ENCODE assay signal across 1 cellular context in the genomic region with DNA sequence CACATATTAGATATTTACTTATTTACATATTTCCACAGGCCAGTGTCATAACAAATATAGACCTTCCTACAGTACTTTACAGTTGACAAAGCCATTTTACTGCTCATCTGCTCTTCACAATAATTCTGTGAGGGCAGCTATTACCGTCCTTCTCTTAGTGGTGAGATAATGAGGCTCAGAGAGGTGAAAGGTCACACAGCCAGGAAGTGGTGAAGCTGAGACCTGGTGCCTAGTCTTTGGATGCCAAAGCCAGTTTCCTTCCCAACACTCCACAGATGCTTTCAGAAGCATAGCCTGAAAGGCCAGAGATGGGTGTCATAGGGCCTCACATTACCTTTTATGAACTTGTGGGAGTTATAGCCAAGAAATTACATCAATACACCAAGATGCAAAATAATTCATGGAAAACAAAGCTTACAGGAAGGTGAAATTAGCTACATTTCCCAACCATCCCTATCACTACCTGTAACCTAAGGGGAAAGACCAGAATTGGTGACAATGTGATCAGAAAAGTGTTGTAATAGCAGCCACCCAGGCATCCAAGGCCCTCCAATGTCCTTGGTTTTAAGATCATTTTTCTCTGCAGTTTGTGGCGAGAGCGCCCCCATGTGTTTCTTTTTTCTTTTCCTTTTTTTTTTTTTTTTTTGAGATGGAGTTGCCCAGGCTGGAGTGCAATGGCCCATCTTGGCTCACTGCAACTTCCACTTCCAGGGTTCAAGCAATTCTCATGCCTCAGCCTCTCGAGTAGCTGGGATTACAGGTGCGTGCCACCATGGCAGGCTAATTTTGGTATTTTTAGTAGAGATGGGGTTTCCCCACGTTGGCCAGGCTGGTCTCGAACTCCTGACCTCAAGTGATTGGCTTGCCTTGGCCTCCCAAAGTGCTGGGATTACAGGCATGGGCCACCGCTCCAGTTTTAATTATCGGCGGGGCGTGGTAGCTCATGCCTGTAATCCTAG.
A peak's percentile ranks its signal among the peaks of the same experiment; 100 is the strongest.
TF ChIP-seq lines count a peak whose summit lies in the region.

No MANE protein-coding gene starts in this region.

TF ChIP-seq in K562, 482 proteins besides CTCF, POLR2A, EP300 and RAD21 (continued from another document):
- TF ChIP-seq ARNT (IDR thresholded peaks at IDR 0.05) (peak in 1 of 2 experiments; percentile 51; a peak in 1 of 4 replicates), NR2C2 (CRISPR knock-in tag; IDR thresholded peaks at IDR 0.05) (peak; percentile 88), NR2C2 (tag; IDR thresholded peaks at IDR 0.05) (peak; percentile 94), ZNF551 (CRISPR knock-in tag; IDR thresholded peaks at IDR 0.05) (no peak), CC2D1A (IDR thresholded peaks at IDR 0.05) (peak; percentile 40; the same call in 1 of the 2 replicates), MAZ (CRISPR knock-in tag; conservative IDR thresholded peaks at IDR 0.05 in 1 of 2, IDR thresholded peaks at IDR 0.05 in 1 of 2) (peak in 1 of 2 experiments; percentile 42; a peak in 2 of 4 replicates), GABPB1 (CRISPR knock-in tag; IDR thresholded peaks at IDR 0.05) (peak; percentile 20; the same call in 1 of the 2 replicates), HCFC1 (IDR thresholded peaks at IDR 0.05; ENCODE audit: low read depth, low read length) (no peak), ETV6 (IDR thresholded peaks at IDR 0.05; ENCODE audit: borderline replicate concordance in 1 of 2, low read depth in 2 of 2, low read length in 1 of 2) (no peak), ETV6 (CRISPR knock-in tag; IDR thresholded peaks at IDR 0.05; ENCODE audit: borderline replicate concordance) (no peak), ARID2 (IDR thresholded peaks at IDR 0.05) (0 out of 2 replicates have a peak, but pooled peaks have one; percentile 34), DMBX1 (CRISPR knock-in tag; IDR thresholded peaks at IDR 0.05; ENCODE audit: borderline replicate concordance) (no peak), ZNF175 (CRISPR knock-in tag; IDR thresholded peaks at IDR 0.05; ENCODE audit: low read depth) (no peak), KDM1A (IDR thresholded peaks at IDR 0.05) (0 out of 4 replicates have a peak, but pooled peaks of 1 of the 2 experiments have one; percentile 12), ZNF354B (CRISPR knock-in tag; IDR thresholded peaks at IDR 0.05) (no peak), NBN (IDR thresholded peaks at IDR 0.05; ENCODE audit: low read depth) (no peak), DPF2 (IDR thresholded peaks at IDR 0.05) (peak; percentile 44; the same call in 1 of the 2 replicates), TAL1 (IDR thresholded peaks at IDR 0.05) (no peak), ZNF77 (CRISPR knock-in tag; IDR thresholded peaks at IDR 0.05) (no peak), ZNF764 (CRISPR knock-in tag; IDR thresholded peaks at IDR 0.05; ENCODE audit: low read depth) (no peak), TEAD1 (CRISPR knock-in tag; IDR thresholded peaks at IDR 0.05) (peak in 1 of 2 experiments; percentile 56; a peak in 1 of 4 replicates), NFE2 (IDR thresholded peaks at IDR 0.05; ENCODE audit: low read depth) (no peak), RBM34 (IDR thresholded peaks at IDR 0.05; ENCODE audit: borderline replicate concordance, insufficient read depth, low read length) (no peak), CEBPB (tag; IDR thresholded peaks at IDR 0.05) (peak; percentile 70; the same call in 1 of the 2 replicates)
- TF ChIP-seq, protein P1, sequence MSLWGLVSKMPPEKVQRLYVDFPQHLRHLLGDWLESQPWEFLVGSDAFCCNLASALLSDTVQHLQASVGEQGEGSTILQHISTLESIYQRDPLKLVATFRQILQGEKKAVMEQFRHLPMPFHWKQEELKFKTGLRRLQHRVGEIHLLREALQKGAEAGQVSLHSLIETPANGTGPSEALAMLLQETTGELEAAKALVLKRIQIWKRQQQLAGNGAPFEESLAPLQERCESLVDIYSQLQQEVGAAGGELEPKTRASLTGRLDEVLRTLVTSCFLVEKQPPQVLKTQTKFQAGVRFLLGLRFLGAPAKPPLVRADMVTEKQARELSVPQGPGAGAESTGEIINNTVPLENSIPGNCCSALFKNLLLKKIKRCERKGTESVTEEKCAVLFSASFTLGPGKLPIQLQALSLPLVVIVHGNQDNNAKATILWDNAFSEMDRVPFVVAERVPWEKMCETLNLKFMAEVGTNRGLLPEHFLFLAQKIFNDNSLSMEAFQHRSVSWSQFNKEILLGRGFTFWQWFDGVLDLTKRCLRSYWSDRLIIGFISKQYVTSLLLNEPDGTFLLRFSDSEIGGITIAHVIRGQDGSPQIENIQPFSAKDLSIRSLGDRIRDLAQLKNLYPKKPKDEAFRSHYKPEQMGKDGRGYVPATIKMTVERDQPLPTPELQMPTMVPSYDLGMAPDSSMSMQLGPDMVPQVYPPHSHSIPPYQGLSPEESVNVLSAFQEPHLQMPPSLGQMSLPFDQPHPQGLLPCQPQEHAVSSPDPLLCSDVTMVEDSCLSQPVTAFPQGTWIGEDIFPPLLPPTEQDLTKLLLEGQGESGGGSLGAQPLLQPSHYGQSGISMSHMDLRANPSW (CRISPR knock-in tag; IDR thresholded peaks at IDR 0.05), result no peak
- TF ChIP-seq, protein P2, sequence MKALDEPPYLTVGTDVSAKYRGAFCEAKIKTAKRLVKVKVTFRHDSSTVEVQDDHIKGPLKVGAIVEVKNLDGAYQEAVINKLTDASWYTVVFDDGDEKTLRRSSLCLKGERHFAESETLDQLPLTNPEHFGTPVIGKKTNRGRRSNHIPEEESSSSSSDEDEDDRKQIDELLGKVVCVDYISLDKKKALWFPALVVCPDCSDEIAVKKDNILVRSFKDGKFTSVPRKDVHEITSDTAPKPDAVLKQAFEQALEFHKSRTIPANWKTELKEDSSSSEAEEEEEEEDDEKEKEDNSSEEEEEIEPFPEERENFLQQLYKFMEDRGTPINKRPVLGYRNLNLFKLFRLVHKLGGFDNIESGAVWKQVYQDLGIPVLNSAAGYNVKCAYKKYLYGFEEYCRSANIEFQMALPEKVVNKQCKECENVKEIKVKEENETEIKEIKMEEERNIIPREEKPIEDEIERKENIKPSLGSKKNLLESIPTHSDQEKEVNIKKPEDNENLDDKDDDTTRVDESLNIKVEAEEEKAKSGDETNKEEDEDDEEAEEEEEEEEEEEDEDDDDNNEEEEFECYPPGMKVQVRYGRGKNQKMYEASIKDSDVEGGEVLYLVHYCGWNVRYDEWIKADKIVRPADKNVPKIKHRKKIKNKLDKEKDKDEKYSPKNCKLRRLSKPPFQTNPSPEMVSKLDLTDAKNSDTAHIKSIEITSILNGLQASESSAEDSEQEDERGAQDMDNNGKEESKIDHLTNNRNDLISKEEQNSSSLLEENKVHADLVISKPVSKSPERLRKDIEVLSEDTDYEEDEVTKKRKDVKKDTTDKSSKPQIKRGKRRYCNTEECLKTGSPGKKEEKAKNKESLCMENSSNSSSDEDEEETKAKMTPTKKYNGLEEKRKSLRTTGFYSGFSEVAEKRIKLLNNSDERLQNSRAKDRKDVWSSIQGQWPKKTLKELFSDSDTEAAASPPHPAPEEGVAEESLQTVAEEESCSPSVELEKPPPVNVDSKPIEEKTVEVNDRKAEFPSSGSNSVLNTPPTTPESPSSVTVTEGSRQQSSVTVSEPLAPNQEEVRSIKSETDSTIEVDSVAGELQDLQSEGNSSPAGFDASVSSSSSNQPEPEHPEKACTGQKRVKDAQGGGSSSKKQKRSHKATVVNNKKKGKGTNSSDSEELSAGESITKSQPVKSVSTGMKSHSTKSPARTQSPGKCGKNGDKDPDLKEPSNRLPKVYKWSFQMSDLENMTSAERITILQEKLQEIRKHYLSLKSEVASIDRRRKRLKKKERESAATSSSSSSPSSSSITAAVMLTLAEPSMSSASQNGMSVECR (CRISPR knock-in tag; IDR thresholded peaks at IDR 0.05), result 0 out of 2 replicates have a peak, but pooled peaks have one; percentile 36
- TF ChIP-seq, protein P3, sequence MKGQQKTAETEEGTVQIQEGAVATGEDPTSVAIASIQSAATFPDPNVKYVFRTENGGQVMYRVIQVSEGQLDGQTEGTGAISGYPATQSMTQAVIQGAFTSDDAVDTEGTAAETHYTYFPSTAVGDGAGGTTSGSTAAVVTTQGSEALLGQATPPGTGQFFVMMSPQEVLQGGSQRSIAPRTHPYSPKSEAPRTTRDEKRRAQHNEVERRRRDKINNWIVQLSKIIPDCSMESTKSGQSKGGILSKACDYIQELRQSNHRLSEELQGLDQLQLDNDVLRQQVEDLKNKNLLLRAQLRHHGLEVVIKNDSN (CRISPR knock-in tag; IDR thresholded peaks at IDR 0.05), result 0 out of 2 replicates have a peak, but pooled peaks have one; percentile 12
- TF ChIP-seq, protein P4, sequence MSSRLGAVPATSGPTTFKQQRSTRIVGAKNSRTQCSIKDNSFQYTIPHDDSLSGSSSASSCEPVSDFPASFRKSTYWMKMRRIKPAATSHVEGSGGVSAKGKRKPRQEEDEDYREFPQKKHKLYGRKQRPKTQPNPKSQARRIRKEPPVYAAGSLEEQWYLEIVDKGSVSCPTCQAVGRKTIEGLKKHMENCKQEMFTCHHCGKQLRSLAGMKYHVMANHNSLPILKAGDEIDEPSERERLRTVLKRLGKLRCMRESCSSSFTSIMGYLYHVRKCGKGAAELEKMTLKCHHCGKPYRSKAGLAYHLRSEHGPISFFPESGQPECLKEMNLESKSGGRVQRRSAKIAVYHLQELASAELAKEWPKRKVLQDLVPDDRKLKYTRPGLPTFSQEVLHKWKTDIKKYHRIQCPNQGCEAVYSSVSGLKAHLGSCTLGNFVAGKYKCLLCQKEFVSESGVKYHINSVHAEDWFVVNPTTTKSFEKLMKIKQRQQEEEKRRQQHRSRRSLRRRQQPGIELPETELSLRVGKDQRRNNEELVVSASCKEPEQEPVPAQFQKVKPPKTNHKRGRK (tag; IDR thresholded peaks at IDR 0.05), result no peak
- TF ChIP-seq, protein P5, sequence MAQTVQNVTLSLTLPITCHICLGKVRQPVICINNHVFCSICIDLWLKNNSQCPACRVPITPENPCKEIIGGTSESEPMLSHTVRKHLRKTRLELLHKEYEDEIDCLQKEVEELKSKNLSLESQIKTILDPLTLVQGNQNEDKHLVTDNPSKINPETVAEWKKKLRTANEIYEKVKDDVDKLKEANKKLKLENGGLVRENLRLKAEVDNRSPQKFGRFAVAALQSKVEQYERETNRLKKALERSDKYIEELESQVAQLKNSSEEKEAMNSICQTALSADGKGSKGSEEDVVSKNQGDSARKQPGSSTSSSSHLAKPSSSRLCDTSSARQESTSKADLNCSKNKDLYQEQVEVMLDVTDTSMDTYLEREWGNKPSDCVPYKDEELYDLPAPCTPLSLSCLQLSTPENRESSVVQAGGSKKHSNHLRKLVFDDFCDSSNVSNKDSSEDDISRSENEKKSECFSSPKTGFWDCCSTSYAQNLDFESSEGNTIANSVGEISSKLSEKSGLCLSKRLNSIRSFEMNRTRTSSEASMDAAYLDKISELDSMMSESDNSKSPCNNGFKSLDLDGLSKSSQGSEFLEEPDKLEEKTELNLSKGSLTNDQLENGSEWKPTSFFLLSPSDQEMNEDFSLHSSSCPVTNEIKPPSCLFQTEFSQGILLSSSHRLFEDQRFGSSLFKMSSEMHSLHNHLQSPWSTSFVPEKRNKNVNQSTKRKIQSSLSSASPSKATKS (CRISPR knock-in tag; IDR thresholded peaks at IDR 0.05), result no peak
- TF ChIP-seq, protein P6, sequence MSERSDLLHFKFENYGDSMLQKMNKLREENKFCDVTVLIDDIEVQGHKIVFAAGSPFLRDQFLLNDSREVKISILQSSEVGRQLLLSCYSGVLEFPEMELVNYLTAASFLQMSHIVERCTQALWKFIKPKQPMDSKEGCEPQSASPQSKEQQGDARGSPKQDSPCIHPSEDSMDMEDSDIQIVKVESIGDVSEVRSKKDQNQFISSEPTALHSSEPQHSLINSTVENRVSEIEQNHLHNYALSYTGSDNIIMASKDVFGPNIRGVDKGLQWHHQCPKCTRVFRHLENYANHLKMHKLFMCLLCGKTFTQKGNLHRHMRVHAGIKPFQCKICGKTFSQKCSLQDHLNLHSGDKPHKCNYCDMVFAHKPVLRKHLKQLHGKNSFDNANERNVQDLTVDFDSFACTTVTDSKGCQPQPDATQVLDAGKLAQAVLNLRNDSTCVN (CRISPR knock-in tag; IDR thresholded peaks at IDR 0.05), result no peak
TF ChIP-seq in K562: peak in this region for 18.
